In the genomic region with DNA sequence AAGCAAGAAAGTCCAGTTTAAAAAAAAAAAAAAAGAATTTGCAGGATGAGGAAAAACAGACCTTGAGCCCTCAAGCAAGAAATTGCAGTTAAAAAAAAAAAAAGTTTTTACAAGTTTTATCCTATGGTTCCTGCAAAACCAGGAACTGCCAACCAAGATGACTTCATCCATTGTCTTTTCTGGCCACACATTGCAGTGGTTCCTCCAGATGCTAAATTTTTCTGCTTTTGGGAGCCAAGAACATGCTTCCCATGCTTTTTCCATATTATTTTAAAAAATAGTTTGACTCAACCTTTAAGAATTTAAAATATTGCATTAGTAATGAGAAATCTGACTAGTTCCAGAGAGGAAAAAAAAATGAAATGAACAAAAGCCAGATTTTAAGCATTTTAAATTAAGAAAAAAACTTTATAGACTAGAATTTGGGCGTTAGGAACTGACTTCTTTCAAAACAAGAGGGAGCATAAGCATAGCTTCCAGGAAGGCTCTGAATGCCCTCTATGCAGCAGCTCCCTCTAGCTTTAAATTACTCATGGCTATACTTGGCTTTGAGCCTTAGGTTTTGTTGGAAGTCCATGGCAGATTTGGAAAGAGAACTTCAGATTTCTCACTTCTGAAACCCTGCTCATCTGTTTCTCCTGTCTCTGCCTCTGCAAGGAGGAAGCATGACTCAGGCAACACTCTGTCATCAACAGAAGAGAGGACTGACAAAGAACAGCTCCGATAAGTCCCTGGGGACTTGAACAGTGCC, we compare ENCODE assay signal across 8 cellular contexts.
A peak's percentile ranks its signal among the peaks of the same experiment; 100 is the strongest.
DNase-seq lines count a peak whose midpoint lies in the region; ATAC-seq and TF ChIP-seq lines count a peak whose summit lies in the region.

No MANE protein-coding gene starts in this region.

- H3F3A ChIP-seq in smooth muscle cell (ENCODE audit: low read depth) = peaks cover 7% of the 10 kb centered on the region

- POLR2A ChIA-PET in CD8-positive, alpha-beta memory T cell (lab: Charles Lee) = interaction anchor here (1.5 kb wide), 1 partner anchor 136 kb away, joined by 5 read pairs; a partner anchor contains a TSS

- intact Hi-C loops in esophagus squamous epithelium (cut with DNase I) = no loop called here

- peaks cover 10% of the 10 kb centered on the region for H3K4me1 ChIP-seq in CD8-positive, alpha-beta memory T cell (ENCODE audit: insufficient read depth, low read length)
- no peaks in the 10 kb centered on the region for H3K4me1 ChIP-seq in gastroesophageal sphincter
- peaks cover 4% of the 10 kb centered on the region for H3K4me1 ChIP-seq in smooth muscle cell (ENCODE audit: low read depth)
- peaks cover 0 to 6% (median 0%) of the 10 kb centered on the region in 3 donors for H3K4me1 ChIP-seq in esophagus squamous epithelium

- 12 to 32% methylated on average over 2 of the region's 2 CpGs for WGBS in gastroesophageal sphincter (ENCODE audit: low coverage in 1 of 2), 2 donors
- 17% methylated on average over 2 of the region's 2 CpGs for WGBS in smooth muscle cell (ENCODE audit: low lambda C conversion rate)
- WGBS in esophagus squamous epithelium, 2 donors = 16 to 19% methylated on average over 2 of the region's 2 CpGs

- no peaks in the 10 kb centered on the region for H3K79me2 ChIP-seq in smooth muscle cell (ENCODE audit: low read depth)

- H3K27ac Mint-ChIP-seq in CD8-positive, alpha-beta memory T cell = peak overlapping the region in 7 of 8 donors; percentile 38 to 89 (median 76)

- TF ChIP-seq POLR2A in gastroesophageal sphincter (IDR thresholded peaks at IDR 0.05) (no peak), esophagus squamous epithelium (IDR thresholded peaks at IDR 0.05) (no peak)

- peaks cover 0 to 31% (median 20%) of the 10 kb centered on the region in 5 donors for H3K9me3 Mint-ChIP-seq in CD8-positive, alpha-beta memory T cell

- H3K36me3 ChIP-seq in CD8-positive, alpha-beta memory T cell (ENCODE audit: insufficient read depth, low read length) = no peaks in the 10 kb centered on the region
- no peaks in the 10 kb centered on the region for H3K36me3 ChIP-seq in gastroesophageal sphincter
- H3K36me3 ChIP-seq in smooth muscle cell (ENCODE audit: low read depth) = no peaks in the 10 kb centered on the region
- H3K36me3 ChIP-seq in esophagus squamous epithelium = no peaks in the 10 kb centered on the region

- H3K4me3 Mint-ChIP-seq in CD8-positive, alpha-beta memory T cell = peak overlapping the region in 5 of 7 donors; percentile 29 to 80 (median 68)

- H2AFZ ChIP-seq in smooth muscle cell (ENCODE audit: low read depth) = peak overlapping the region; percentile 3

- ATAC-seq in gastroesophageal sphincter = peak; percentile 84

- CTCF ChIA-PET in CD8-positive, alpha-beta memory T cell (lab: Charles Lee) = no interaction called here

- H3K4me2 ChIP-seq in smooth muscle cell = peak overlapping the region; percentile 70

- TF ChIP-seq CTCF in gastroesophageal sphincter (IDR thresholded peaks at IDR 0.05) (no peak), smooth muscle cell (IDR thresholded peaks at IDR 0.05; ENCODE audit: borderline replicate concordance, insufficient read depth, poor library complexity, severe bottlenecking) (no peak), esophagus squamous epithelium (IDR thresholded peaks at IDR 0.05) (no peak)

- H3K27ac ChIP-seq in CD8-positive, alpha-beta memory T cell (ENCODE audit: low read depth, low read length) = no peak overlapping the region
- no peak overlapping the region for H3K27ac ChIP-seq in gastroesophageal sphincter
- peak overlapping the region; percentile 78 for H3K27ac ChIP-seq in smooth muscle cell (ENCODE audit: low read depth)
- H3K27ac ChIP-seq in esophagus squamous epithelium = peak overlapping the region in 2 of 4 donors; percentile 9 to 50

- no peak for TF ChIP-seq EP300 in gastroesophageal sphincter (IDR thresholded peaks at IDR 0.05)

- no peaks in the 10 kb centered on the region for H4K20me1 ChIP-seq in smooth muscle cell (ENCODE audit: low read depth)

- H3K4me3 ChIP-seq in CD8-positive, alpha-beta memory T cell (ENCODE audit: low read length) = no peak overlapping the region
- H3K4me3 ChIP-seq in gastroesophageal sphincter (no peak overlapping the region), smooth muscle cell (no peak overlapping the region), esophagus squamous epithelium (no peak overlapping the region)

- H3K27me3 ChIP-seq in CD8-positive, alpha-beta memory T cell (ENCODE audit: insufficient read depth, low read length, poor library complexity, severe bottlenecking) = no peaks in the 10 kb centered on the region
- H3K27me3 ChIP-seq in gastroesophageal sphincter (no peaks in the 10 kb centered on the region), smooth muscle cell (ENCODE audit: low read depth) (no peaks in the 10 kb centered on the region), esophagus squamous epithelium (no peaks in the 10 kb centered on the region)

- peaks cover 0 to 39% (median 0%) of the 10 kb centered on the region in 3 donors for H3K36me3 Mint-ChIP-seq in CD8-positive, alpha-beta memory T cell

- peaks cover 6 to 20% of the 10 kb centered on the region in 2 donors for H3K27me3 Mint-ChIP-seq in CD8-positive, alpha-beta memory T cell

- H3K4me1 Mint-ChIP-seq in CD8-positive, alpha-beta memory T cell = peaks cover 34 to 47% (median 40%) of the 10 kb centered on the region in 3 donors

- H3K9me3 ChIP-seq in CD8-positive, alpha-beta memory T cell (ENCODE audit: low read length) = no peaks in the 10 kb centered on the region
- H3K9me3 ChIP-seq in gastroesophageal sphincter (no peaks in the 10 kb centered on the region), smooth muscle cell (replicated peaks; ENCODE audit: low read depth) (no peaks in the 10 kb centered on the region), esophagus squamous epithelium (no peaks in the 10 kb centered on the region)

- in situ Hi-C loops in SK-MEL-5 (cut with HindIII; ENCODE audit: low pct_unique_long_range_greater_than_20kb, low sequenced_read_pairs) = no loop called here

- no peak for DNase-seq in CD8-positive, alpha-beta memory T cell
- DNase-seq in HCEC 1CT = peak; percentile 39
- DNase-seq in SK-MEL-5 (ENCODE audit: low read depth, low spot score) = peak; percentile 7
- DNase-seq in smooth muscle cell (lab: John Stamatoyannopoulos, UW; ENCODE audit: unreplicated experiment) = no peak
- DNase-seq in HK-2 (ENCODE audit: unreplicated experiment) = no peak
- no peak for DNase-seq in esophagus squamous epithelium (lab: John Stamatoyannopoulos, UW)
- DNase-seq in DMS79 (lab: John Stamatoyannopoulos, UW) = no peak

- no peak overlapping the region for H3K9ac ChIP-seq in smooth muscle cell (ENCODE audit: low read depth)

Comparison
In these comparisons a context has a peak if more than half of its experiments do, and no peak if none do; other contexts are left out.
1. DNase-seq: peak in HCEC 1CT (single experiment) and SK-MEL-5 (single experiment); none in CD8-positive, alpha-beta memory T cell (0 of 5), smooth muscle cell (single experiment), HK-2 (single experiment), esophagus squamous epithelium (single experiment) and DMS79 (single experiment).